In the genomic region with DNA sequence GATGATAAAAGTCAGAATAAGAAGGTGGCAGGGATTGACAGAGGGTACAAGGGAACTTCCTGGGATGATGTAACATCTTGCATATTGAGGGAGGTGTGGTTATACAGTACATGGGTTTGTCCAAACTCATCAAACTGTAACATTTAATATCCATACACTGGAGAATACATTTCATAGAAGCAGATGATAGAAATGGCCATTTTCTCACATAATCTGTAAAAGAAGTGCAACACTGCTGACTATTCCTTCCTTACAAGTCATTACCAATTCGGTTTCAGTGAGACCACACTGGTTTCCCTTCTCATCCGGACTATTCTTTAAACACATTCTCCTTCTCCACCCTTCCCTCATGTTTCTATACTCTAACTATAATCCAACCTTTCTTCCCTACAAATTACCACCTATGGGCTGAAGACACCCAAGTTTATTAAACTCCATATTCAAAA, we compare ENCODE assay signal across 10 cellular contexts. TPM values are rescaled to one million over a fixed set of nuclear protein-coding genes. Genes with fewer than 3 reads are reported as not detected.
DNase-seq lines count a peak whose midpoint lies in the region; ATAC-seq, FAIRE-seq and TF ChIP-seq lines count a peak whose summit lies in the region.
"Had no signal": no experiment of that assay in that cellular context is flagged by ENCODE, and none has a peak within 500 bp of the region (broad histone marks: within the 10 kb centered on the region; RNA-seq: fewer than 3 reads in every experiment).

No MANE protein-coding gene starts in this region.

- no peak for FAIRE-seq in kidney (lab: Jason Lieb, UNC)
- FAIRE-seq: colon had no signal

- no peak for TF ChIP-seq CTCF in heart left ventricle (IDR thresholded peaks at IDR 0.05)
- TF ChIP-seq CTCF in activated CD8-positive, alpha-beta T cell treated with anti-CD3 and anti-CD28 coated beads for 36 hours (IDR thresholded peaks at IDR 0.05), result no peak
- TF ChIP-seq CTCF in kidney (IDR thresholded peaks at IDR 0.05; ENCODE audit: borderline replicate concordance, extremely low read depth, insufficient read depth), result no peak
- no peak for TF ChIP-seq CTCF in type B pancreatic cell (conservative IDR thresholded peaks at IDR 0.05)
- no peak for TF ChIP-seq CTCF in lower leg skin (IDR thresholded peaks at IDR 0.05)

- H3K4me1 ChIP-seq in heart left ventricle, result peaks cover 0 to 38% (median 28%) of the 10 kb centered on the region in 12 donors
- H3K4me1 ChIP-seq in kidney (ENCODE audit: control insufficient read depth in 1 of 2, insufficient read depth in 1 of 2, low read depth in 1 of 2, low read length in 2 of 2), result peaks cover 6 to 8% of the 10 kb centered on the region in 2 donors

- no peaks in the 10 kb centered on the region for H3K27me3 Mint-ChIP-seq in activated CD8-positive, alpha-beta T cell treated with anti-CD3 and anti-CD28 coated beads for 36 hours
- H3K27me3 Mint-ChIP-seq in type B pancreatic cell, result peaks cover 3% of the 10 kb centered on the region

- no peak for TF ChIP-seq POLR2A in heart left ventricle (IDR thresholded peaks at IDR 0.05)
- TF ChIP-seq POLR2A in lower leg skin (IDR thresholded peaks at IDR 0.05), result no peak

- DNase-seq in heart left ventricle, result no peak
- no peak for DNase-seq in left ventricle myocardium superior
- DNase-seq in activated CD8-positive, alpha-beta T cell treated with anti-CD3 and anti-CD28 coated beads for 36 hours, result peak; percentile 31
- DNase-seq in kidney, result no peak
- no peak for DNase-seq in type B pancreatic cell (ENCODE audit: extremely low spot score, unreplicated experiment)
- no peak for DNase-seq in lower leg skin (ENCODE audit: low spot score in 2 of 2)
- DNase-seq: GDM1 had no signal

- intact Hi-C loops in heart left ventricle (cut with DNase I), result no loop called here
- intact Hi-C loops in left ventricle myocardium superior (cut with micrococcal nuclease), result no loop called here
- intact Hi-C loops in activated CD8-positive, alpha-beta T cell treated with anti-CD3 and anti-CD28 coated beads for 36 hours (cut with micrococcal nuclease), result no loop called here
- intact Hi-C loops in kidney (cut with DNase I), result no loop called here
- intact Hi-C loops in lower leg skin (cut with DNase I; ENCODE audit: low total_unique reads), result no loop called here

- peak overlapping the region in 11 of 12 donors; percentile 77 to 100 (median 94) for H3K4me3 ChIP-seq in heart left ventricle
- peak overlapping the region; percentile 92 for H3K4me3 ChIP-seq in kidney (ENCODE audit: low read length in 2 of 2)
- H3K4me3 ChIP-seq in lower leg skin (ENCODE audit: low read depth, poor library complexity, severe bottlenecking), result no peak overlapping the region

- ATAC-seq in heart left ventricle (no peak), left ventricle myocardium superior (no peak), GM18519 (IDR thresholded peaks at IDR 0.05; ENCODE audit: low FRiP score, unreplicated experiment) (no peak), HG03432 (IDR thresholded peaks at IDR 0.05; ENCODE audit: unreplicated experiment) (no peak)
- no peak for ATAC-seq in activated CD8-positive, alpha-beta T cell treated with anti-CD3 and anti-CD28 coated beads for 36 hours

- peak overlapping the region; percentile 89 for H3K4me3 Mint-ChIP-seq in activated CD8-positive, alpha-beta T cell treated with anti-CD3 and anti-CD28 coated beads for 36 hours
- peak overlapping the region; percentile 92 for H3K4me3 Mint-ChIP-seq in type B pancreatic cell

- peak overlapping the region; percentile 99 for H3K27ac Mint-ChIP-seq in activated CD8-positive, alpha-beta T cell treated with anti-CD3 and anti-CD28 coated beads for 36 hours
- peak overlapping the region; percentile 99 for H3K27ac Mint-ChIP-seq in type B pancreatic cell

- H3K9me3 Mint-ChIP-seq in activated CD8-positive, alpha-beta T cell treated with anti-CD3 and anti-CD28 coated beads for 36 hours, result no peaks in the 10 kb centered on the region
- H3K9me3 Mint-ChIP-seq in type B pancreatic cell, result no peaks in the 10 kb centered on the region

- CTCF ChIA-PET in activated CD8-positive, alpha-beta T cell treated with anti-CD3 and anti-CD28 coated beads for 36 hours (lab: Charles Lee), result interaction anchor here (1.0 to 1.5 kb wide), 5 partner anchors 24 to 264 kb away, joined by 3 to 5 read pairs (median 3); a partner anchor contains a TSS

- H3K27me3 ChIP-seq in heart left ventricle, result no peaks in the 10 kb centered on the region

- H3K36me3 ChIP-seq in heart left ventricle (peaks cover 0 to 6% (median 0%) of the 10 kb centered on the region in 9 donors), kidney (ENCODE audit: control insufficient read depth in 1 of 2, insufficient read depth in 2 of 2, low read length in 2 of 2) (no peaks in the 10 kb centered on the region)

- peaks cover 57% of the 10 kb centered on the region for H3K4me1 Mint-ChIP-seq in activated CD8-positive, alpha-beta T cell treated with anti-CD3 and anti-CD28 coated beads for 36 hours (ENCODE audit: low read depth)
- H3K4me1 Mint-ChIP-seq in type B pancreatic cell (ENCODE audit: unreplicated experiment), result peaks cover 37% of the 10 kb centered on the region

- H3K36me3 Mint-ChIP-seq in activated CD8-positive, alpha-beta T cell treated with anti-CD3 and anti-CD28 coated beads for 36 hours (ENCODE audit: low read depth), result peaks cover 14% of the 10 kb centered on the region
- H3K36me3 Mint-ChIP-seq in type B pancreatic cell, result no peaks in the 10 kb centered on the region

- H3K9me3 ChIP-seq in heart left ventricle, result no peaks in the 10 kb centered on the region
- H3K9me3 ChIP-seq in kidney (ENCODE audit: control insufficient read depth in 1 of 2, low read length in 2 of 2), result no peaks in the 10 kb centered on the region

- POLR2A ChIA-PET in activated CD8-positive, alpha-beta T cell treated with anti-CD3 and anti-CD28 coated beads for 36 hours (lab: Charles Lee), result interaction anchor here (0.7 to 1.1 kb wide), 3 partner anchors 15 to 138 kb away, joined by 3 to 4 read pairs (median 4); no protein-coding TSS in a partner anchor

- 45 to 61% (median 54%) methylated on average over 2 of the region's 2 CpGs for WGBS in heart left ventricle, 4 donors
- 30 to 39% methylated on average over 2 of the region's 2 CpGs for WGBS in lower leg skin, 2 donors

- peak overlapping the region in 1 of 12 donors; percentile 99 for H3K27ac ChIP-seq in heart left ventricle
- no peak overlapping the region for H3K27ac ChIP-seq in kidney (ENCODE audit: low read depth in 2 of 2, low read length in 2 of 2)

- peak overlapping the region in 1 of 2 donors; percentile 97 for H3K9ac ChIP-seq in kidney (ENCODE audit: low read length in 2 of 2)

RNA-seq across cellular contexts. Expression of a gene that starts 1.7 kb away (rescaled TPM):
- 100 to 1,000 TPM in 5 of 9 donors, 10 to 100 TPM in 4; 87.0 to 138 (median 105) TPM for total RNA-seq in heart left ventricle
- polyA plus RNA-seq in heart left ventricle, result 100 to 1,000 TPM in 1 of 2 donors, 10 to 100 TPM in 1; 57.2 to 122 TPM
- 98.4 TPM for total RNA-seq in left ventricle myocardium superior
- 100 to 1,000 TPM; 113 to 115 TPM for total RNA-seq in activated CD8-positive, alpha-beta T cell treated with anti-CD3 and anti-CD28 coated beads for 36 hours
- 90.2 TPM for total RNA-seq in kidney
- polyA plus RNA-seq in kidney (ENCODE audit: insufficient read depth, low read depth, low replicate concordance), result 321 TPM
- 93.2 and 95.5 TPM in 2 replicates for total RNA-seq in type B pancreatic cell (ENCODE audit: low replicate concordance)
- total RNA-seq in lower leg skin, result 100 to 1,000 TPM in 1 of 4 donors, 10 to 100 TPM in 3; 92.0 to 110 (median 94.4) TPM
